21 cellular contexts compared by ENCODE assay signal in genomic region chr3:181610083-181610972, GRCh38.
DNase-seq lines count a peak whose midpoint lies in the region; ATAC-seq, FAIRE-seq and TF ChIP-seq lines count a peak whose summit lies in the region.
"Had no signal": no experiment of that assay in that cellular context is flagged by ENCODE, and none has a peak within 500 bp of the region (broad histone marks: within the 10 kb centered on the region; RNA-seq: fewer than 3 reads in every experiment).

No MANE protein-coding gene starts in this region.

- peak overlapping the region; percentile 58 for H3K4me2 ChIP-seq in GM23338
- H3K4me2 ChIP-seq: PC-9 had no signal

- peak; percentile 84 for ATAC-seq in GM23338
- no peak for ATAC-seq in GM18868 (IDR thresholded peaks at IDR 0.05; ENCODE audit: unreplicated experiment)
- ATAC-seq: activated CD8-positive, alpha-beta T cell treated with anti-CD3 and anti-CD28 coated beads for 36 hours; activated naive CD4-positive, alpha-beta T cell treated with anti-CD3 and anti-CD28 coated beads, Interleukin-2, amount 50 U/mL, for 72 hours; activated T-cell treated with anti-CD3 and anti-CD28 coated beads, Interleukin-2, amount 50 U/mL, for 4 hours had no signal

- H3K36me3 ChIP-seq in GM23338 (ENCODE audit: insufficient read depth) = no peaks in the 10 kb centered on the region
- H3K36me3 ChIP-seq: esophagus squamous epithelium, tibial artery had no signal

- intact Hi-C loops in dorsolateral prefrontal cortex (cut with DNase I) = loop anchor here in 1 of 2 donors (5.0 to 10.0 kb wide), 3 partner anchors 46 to 153 kb away; no protein-coding TSS in a partner anchor

- FAIRE-seq in GM19239 (lab: Jason Lieb, UNC) = no peak
- FAIRE-seq: bronchial epithelial cell, GM12891 had no signal

- peaks cover 40% of the 10 kb centered on the region for H3K4me1 ChIP-seq in GM23338 (ENCODE audit: insufficient read depth)
- H3K4me1 ChIP-seq: esophagus squamous epithelium, tibial artery had no signal

- no peaks in the 10 kb centered on the region for H3F3A ChIP-seq in GM23338 (replicated peaks; ENCODE audit: low read depth)

- DNase-seq in GM23338 (ENCODE audit: low spot score) = peak; percentile 76
- DNase-seq in NCI-H345 (lab: John Stamatoyannopoulos, UW) = peak; percentile 33
- no peak for DNase-seq in dorsolateral prefrontal cortex
- peak; percentile 53 for DNase-seq in medulla oblongata (ENCODE audit: extremely low spot score)
- no peak for DNase-seq in GM19239 (ENCODE audit: insufficient read length, low spot score)
- no peak for DNase-seq in stimulated activated CD4-positive, alpha-beta T cell treated with anti-CD3 and anti-CD28 coated beads, Interleukin-1b, Interleukin-23, amount 100 ng/mL, for 48 hours
- DNase-seq in stimulated activated naive CD4-positive, alpha-beta T cell treated with Interleukin-2 at 50 U/mL for 16 hours (lab: John Stamatoyannopoulos, UW) = no peak
- DNase-seq: activated CD8-positive, alpha-beta T cell treated with anti-CD3 and anti-CD28 coated beads for 36 hours; activated T-cell treated with anti-CD3 and anti-CD28 coated beads, Interleukin-2, amount 50 U/mL, for 4 hours; esophagus squamous epithelium; midbrain; NCI-H1436; NCI-H510A; PC-9; stimulated activated CD4-positive, alpha-beta T cell treated with anti-CD3 and anti-CD28 coated beads, Interleukin-12 subunit alpha, Interleukin-12 subunit beta, amount 100 ng/mL, for 4 hours; tibial artery had no signal

- H3K36me3 Mint-ChIP-seq in GM23338 (ENCODE audit: low read depth) = no peaks in the 10 kb centered on the region
- H3K36me3 Mint-ChIP-seq: activated naive CD4-positive, alpha-beta T cell treated with anti-CD3 and anti-CD28 coated beads, Interleukin-2, amount 50 U/mL, for 72 hours; CD14-positive monocyte had no signal

- no peaks in the 10 kb centered on the region for H3K9me2 ChIP-seq in GM23338 (ENCODE audit: insufficient read depth)

- peaks cover 32% of the 10 kb centered on the region for H3K4me1 Mint-ChIP-seq in GM23338

- H3K27me3 Mint-ChIP-seq in GM23338 (ENCODE audit: insufficient read depth, low read depth, poor library complexity) = no peaks in the 10 kb centered on the region
- H3K27me3 Mint-ChIP-seq: activated CD8-positive, alpha-beta T cell treated with anti-CD3 and anti-CD28 coated beads for 36 hours had no signal

- H4K20me1 ChIP-seq in GM23338 (replicated peaks; ENCODE audit: insufficient read depth) = no peaks in the 10 kb centered on the region

- no peak overlapping the region for H3K4me3 Mint-ChIP-seq in GM23338
- H3K4me3 Mint-ChIP-seq: activated CD8-positive, alpha-beta T cell treated with anti-CD3 and anti-CD28 coated beads for 36 hours; activated T-cell treated with anti-CD3 and anti-CD28 coated beads, Interleukin-2, amount 50 U/mL, for 4 hours; CD14-positive monocyte had no signal

- no peaks in the 10 kb centered on the region for H3K9me3 Mint-ChIP-seq in GM23338
- H3K9me3 Mint-ChIP-seq: activated CD8-positive, alpha-beta T cell treated with anti-CD3 and anti-CD28 coated beads for 36 hours; activated naive CD4-positive, alpha-beta T cell treated with anti-CD3 and anti-CD28 coated beads, Interleukin-2, amount 50 U/mL, for 72 hours; activated T-cell treated with anti-CD3 and anti-CD28 coated beads, Interleukin-2, amount 50 U/mL, for 4 hours had no signal

- H3K27me3 ChIP-seq in GM23338 (ENCODE audit: insufficient read depth) (no peaks in the 10 kb centered on the region), dorsolateral prefrontal cortex (no peaks in the 10 kb centered on the region)
- H3K27me3 ChIP-seq: esophagus squamous epithelium, tibial artery had no signal

- no peak overlapping the region for H3K4me3 ChIP-seq in GM23338
- peak overlapping the region in 57 of 59 donors; percentile 13 to 66 (median 42) for H3K4me3 ChIP-seq in dorsolateral prefrontal cortex
- H3K4me3 ChIP-seq: esophagus squamous epithelium, PC-9, tibial artery had no signal

- no peaks in the 10 kb centered on the region for H3K79me2 ChIP-seq in GM23338 (replicated peaks; ENCODE audit: insufficient read depth)

- peak overlapping the region; percentile 72 for H3K27ac ChIP-seq in GM23338 (ENCODE audit: low read depth)
- peak overlapping the region; percentile 2 to 95 (median 85) for H3K27ac ChIP-seq in dorsolateral prefrontal cortex
- H3K27ac ChIP-seq: esophagus squamous epithelium, PC-9, tibial artery had no signal

- H2AFZ ChIP-seq in GM23338 = no peak overlapping the region
- H2AFZ ChIP-seq: PC-9 had no signal

- H3K27ac Mint-ChIP-seq in GM23338 = peak overlapping the region; percentile 84
- H3K27ac Mint-ChIP-seq: activated CD8-positive, alpha-beta T cell treated with anti-CD3 and anti-CD28 coated beads for 36 hours; activated naive CD4-positive, alpha-beta T cell treated with anti-CD3 and anti-CD28 coated beads, Interleukin-2, amount 50 U/mL, for 72 hours; CD14-positive monocyte had no signal

- TF ChIP-seq CTCF in GM23338 (conservative IDR thresholded peaks at IDR 0.05; ENCODE audit: low read depth in 2 of 2) = no peak
- peak in 2 of 56 donors; percentile 13 to 16 for TF ChIP-seq CTCF in dorsolateral prefrontal cortex (IDR thresholded peaks at IDR 0.05 in 54 of 56, conservative IDR thresholded peaks at IDR 0.05 in 2 of 56; ENCODE audit: low read depth in 1 of 56, partially characterized antibody in 56 of 56)

TF ChIP-seq in GM23338, 12 proteins besides CTCF, POLR2A, EP300 and RAD21 (continues in another document):
- TF ChIP-seq CREB1 (CRISPR knock-in tag; IDR thresholded peaks at IDR 0.05; ENCODE audit: low read depth) (no peak), STAT1 (IDR thresholded peaks at IDR 0.05; ENCODE audit: unreplicated experiment) (no peak), ZNF331 (CRISPR knock-in tag; IDR thresholded peaks at IDR 0.05; ENCODE audit: low read depth) (no peak), POLR2AphosphoS5 (IDR thresholded peaks at IDR 0.05; ENCODE audit: low read depth) (no peak), EZH2 (IDR thresholded peaks at IDR 0.05; ENCODE audit: low read depth, unreplicated experiment) (no peak)
- TF ChIP-seq, protein P1, sequence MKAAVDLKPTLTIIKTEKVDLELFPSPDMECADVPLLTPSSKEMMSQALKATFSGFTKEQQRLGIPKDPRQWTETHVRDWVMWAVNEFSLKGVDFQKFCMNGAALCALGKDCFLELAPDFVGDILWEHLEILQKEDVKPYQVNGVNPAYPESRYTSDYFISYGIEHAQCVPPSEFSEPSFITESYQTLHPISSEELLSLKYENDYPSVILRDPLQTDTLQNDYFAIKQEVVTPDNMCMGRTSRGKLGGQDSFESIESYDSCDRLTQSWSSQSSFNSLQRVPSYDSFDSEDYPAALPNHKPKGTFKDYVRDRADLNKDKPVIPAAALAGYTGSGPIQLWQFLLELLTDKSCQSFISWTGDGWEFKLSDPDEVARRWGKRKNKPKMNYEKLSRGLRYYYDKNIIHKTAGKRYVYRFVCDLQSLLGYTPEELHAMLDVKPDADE (IDR thresholded peaks at IDR 0.05) = no peak

Comparison
In these comparisons a context has a peak if more than half of its experiments do, and no peak if none do; other contexts are left out.
1. DNase-seq: peak in GM23338 (single experiment), NCI-H345 (single experiment) and medulla oblongata (single experiment); none in dorsolateral prefrontal cortex (0 of 10), GM19239 (single experiment), stimulated activated CD4-positive, alpha-beta T cell treated with anti-CD3 and anti-CD28 coated beads, Interleukin-1b, Interleukin-23, amount 100 ng/mL, for 48 hours (single experiment) and stimulated activated naive CD4-positive, alpha-beta T cell treated with Interleukin-2 at 50 U/mL for 16 hours (single experiment).